Comparison of ENCODE assay signal across 8 cellular contexts in the genomic region with DNA sequence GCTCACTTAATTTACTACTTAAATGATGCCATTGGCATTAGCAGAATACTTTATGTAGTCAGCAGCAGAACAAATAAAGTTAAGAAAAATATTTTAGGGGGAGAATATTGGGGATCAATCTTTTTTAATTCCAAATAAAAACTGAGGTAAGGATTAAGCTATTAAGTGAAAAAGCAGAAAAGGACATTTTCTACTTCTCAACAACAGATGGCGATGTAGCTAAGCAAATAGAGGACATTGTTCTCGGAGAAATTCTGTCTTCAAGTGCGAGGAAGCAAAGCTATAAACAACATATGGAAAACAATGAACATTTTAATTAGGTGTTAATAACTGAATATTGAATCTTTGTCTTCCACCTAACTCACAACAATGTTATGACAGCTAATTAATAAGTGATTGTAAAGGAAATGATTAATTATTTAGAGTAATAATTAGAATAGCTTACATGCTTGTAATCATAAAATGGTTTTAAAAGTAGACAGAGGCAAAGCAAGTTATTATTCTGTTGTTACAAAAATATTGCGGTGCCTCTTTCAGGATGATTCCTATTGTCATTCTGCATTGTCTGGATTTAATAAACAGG. TPM values are rescaled to one million over a fixed set of nuclear protein-coding genes. Genes with fewer than 3 reads are reported as not detected.
DNase-seq lines count a peak whose midpoint lies in the region; ATAC-seq, FAIRE-seq and TF ChIP-seq lines count a peak whose summit lies in the region.

No MANE protein-coding gene starts in this region.

- H3K27me3 ChIP-seq in MM.1S (replicated peaks; ENCODE audit: insufficient read depth, low read length), result no peaks in the 10 kb centered on the region
- H3K27me3 ChIP-seq in thyroid gland, result no peaks in the 10 kb centered on the region

- no peaks in the 10 kb centered on the region for H3K36me3 ChIP-seq in MM.1S (replicated peaks; ENCODE audit: insufficient read depth, low read length)
- no peaks in the 10 kb centered on the region for H3K36me3 ChIP-seq in thyroid gland

- peak; percentile 88 for FAIRE-seq in TTC549 (lab: Jason Lieb, UNC)

- H3K27ac ChIP-seq in MM.1S (ENCODE audit: low read length) (no peak overlapping the region), thyroid gland (no peak overlapping the region)

- H3K27me3 Mint-ChIP-seq in glutamatergic neuron (ENCODE audit: unreplicated experiment), result no peaks in the 10 kb centered on the region

- no peaks in the 10 kb centered on the region for H3K36me3 Mint-ChIP-seq in glutamatergic neuron (ENCODE audit: unreplicated experiment)

- no peaks in the 10 kb centered on the region for H3F3A ChIP-seq in MM.1S (ENCODE audit: insufficient read depth, low read length)

- 0 out of 2 replicates have a peak overlapping the region, but pooled peaks have one; percentile 12 for H2AFZ ChIP-seq in MM.1S (ENCODE audit: low read length)

- 9 to 10% methylated on average over 4 of the region's 4 CpGs for WGBS in thyroid gland, 2 donors

- H3K9me3 ChIP-seq in MM.1S (replicated peaks; ENCODE audit: insufficient read depth, low read length) (no peaks in the 10 kb centered on the region), thyroid gland (no peaks in the 10 kb centered on the region)

- H3K9me3 Mint-ChIP-seq in glutamatergic neuron (ENCODE audit: unreplicated experiment), result peaks cover 1% of the 10 kb centered on the region

- intact Hi-C loops in thyroid gland (cut with DNase I), result loop anchor here (10.0 kb wide), 1 partner anchor 808 kb away; no protein-coding TSS in a partner anchor

- H3K4me3 ChIP-seq in MM.1S (ENCODE audit: low read length), result peak overlapping the region; percentile 16; the same call in 1 of the 2 replicates
- H3K4me3 ChIP-seq in thyroid gland (replicated peaks in 1 of 3), result no peak overlapping the region

- peak overlapping the region; percentile 56 for H3K4me2 ChIP-seq in MM.1S (ENCODE audit: low read depth, low read length)

- no peak overlapping the region for H3K27ac Mint-ChIP-seq in glutamatergic neuron (ENCODE audit: unreplicated experiment)

- no peaks in the 10 kb centered on the region for H3K9me2 ChIP-seq in MM.1S (replicated peaks; ENCODE audit: insufficient read depth, low read length)

- no peak for TF ChIP-seq POLR2A in thyroid gland (IDR thresholded peaks at IDR 0.05)

- H3K79me2 ChIP-seq in MM.1S (ENCODE audit: low read length), result no peaks in the 10 kb centered on the region

- H3K9ac ChIP-seq in MM.1S (ENCODE audit: low read length), result no peak overlapping the region

- no peaks in the 10 kb centered on the region for H4K20me1 ChIP-seq in MM.1S (ENCODE audit: insufficient read depth, low read length)

- H3K4me1 Mint-ChIP-seq in glutamatergic neuron (ENCODE audit: low read depth, unreplicated experiment), result peaks cover 5% of the 10 kb centered on the region

- no peak overlapping the region for H3K4me3 Mint-ChIP-seq in glutamatergic neuron (ENCODE audit: unreplicated experiment)

- DNase-seq in NCI-H1092 treated with DMSO at 0.1 percent for 48 hours (lab: John Stamatoyannopoulos, UW) (peak; percentile 29), NCI-H1092 (lab: John Stamatoyannopoulos, UW) (no peak), MM.1S (peak; percentile 65), glutamatergic neuron (no peak), thyroid gland (no peak), ecto neural progenitor cell (ENCODE audit: low spot score) (no peak)

- H3K4me1 ChIP-seq in MM.1S (ENCODE audit: low read length) (0 out of 2 replicates have a peak, but pooled peaks cover 4% of the 10 kb centered on the region), thyroid gland (no peaks in the 10 kb centered on the region)

- no peak for ATAC-seq in HG02870 (IDR thresholded peaks at IDR 0.05; ENCODE audit: unreplicated experiment)

- TF ChIP-seq CTCF in MM.1S (IDR thresholded peaks at IDR 0.05; ENCODE audit: low read length) (peak; percentile 63), glutamatergic neuron (IDR thresholded peaks at IDR 0.05; ENCODE audit: partially characterized antibody, unreplicated experiment) (peak; percentile 48), thyroid gland (IDR thresholded peaks at IDR 0.05) (peak in 5 of 6 experiments; percentile 16 to 60 (median 50))

RNA-seq across cellular contexts. Expression of a gene that starts 32.8 kb away (rescaled TPM):
- 32.6 TPM for total RNA-seq in glutamatergic neuron (ENCODE audit: unreplicated experiment)
- 10 to 100 TPM; 25.6 to 52.4 (median 33.1) TPM for total RNA-seq in thyroid gland

RNA-seq across cellular contexts. Expression of a gene that starts 41.6 kb away (rescaled TPM):
- total RNA-seq in glutamatergic neuron (ENCODE audit: unreplicated experiment), result 20.3 TPM
- total RNA-seq in thyroid gland, result 10 to 100 TPM; 14.3 to 22.8 (median 17.0) TPM

Comparison
In these comparisons a context has a peak if more than half of its experiments do, and no peak if none do; other contexts are left out.
1. DNase-seq: peak in NCI-H1092 treated with DMSO at 0.1 percent for 48 hours (single experiment) and MM.1S (single experiment); none in NCI-H1092 (single experiment), glutamatergic neuron (single experiment), thyroid gland (0 of 2) and ecto neural progenitor cell (single experiment).
2. Peak in every context shown above with its lines, with median percentiles within 50 percentile points of each other: CTCF ChIP-seq.